Comparison of ENCODE assay signal across 1 cellular context in the genomic region with DNA sequence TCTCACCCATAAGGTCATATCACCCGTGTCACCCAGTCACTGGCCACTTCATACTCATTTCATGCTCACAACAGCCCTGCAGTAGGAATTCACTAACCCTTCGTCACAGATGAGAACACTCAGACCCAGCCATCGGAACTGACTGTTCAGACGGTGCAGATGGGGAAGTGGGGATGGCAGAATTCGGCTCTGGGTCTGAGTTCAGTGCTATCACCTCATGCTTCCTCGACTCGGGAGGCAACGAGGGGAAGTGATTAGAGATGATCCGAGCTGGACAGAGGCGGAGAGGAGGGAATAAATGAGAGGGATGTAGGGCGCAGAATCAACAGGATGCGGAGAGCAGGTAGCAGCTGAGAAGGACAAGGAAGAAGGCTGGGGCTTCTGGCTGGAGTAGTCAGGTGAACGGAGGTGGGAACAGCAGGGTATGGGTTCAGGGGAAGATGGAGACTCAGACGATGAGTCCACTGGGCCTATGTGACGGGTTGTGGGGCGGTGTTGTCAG.
A peak's percentile ranks its signal among the peaks of the same experiment; 100 is the strongest.
TF ChIP-seq lines count a peak whose summit lies in the region.

No MANE protein-coding gene starts in this region.

TF ChIP-seq in GM12878, 131 proteins besides CTCF, POLR2A, EP300 and RAD21:
- TF ChIP-seq PRDM15 (CRISPR knock-in tag; IDR thresholded peaks at IDR 0.05) (no peak), SPI1 (IDR thresholded peaks at IDR 0.05; ENCODE audit: borderline replicate concordance, insufficient read depth, low read depth, low read length) (peak; percentile 77; the same call in 1 of the 2 replicates)
